Comparison of ENCODE assay signal across 8 cellular contexts in the genomic region with DNA sequence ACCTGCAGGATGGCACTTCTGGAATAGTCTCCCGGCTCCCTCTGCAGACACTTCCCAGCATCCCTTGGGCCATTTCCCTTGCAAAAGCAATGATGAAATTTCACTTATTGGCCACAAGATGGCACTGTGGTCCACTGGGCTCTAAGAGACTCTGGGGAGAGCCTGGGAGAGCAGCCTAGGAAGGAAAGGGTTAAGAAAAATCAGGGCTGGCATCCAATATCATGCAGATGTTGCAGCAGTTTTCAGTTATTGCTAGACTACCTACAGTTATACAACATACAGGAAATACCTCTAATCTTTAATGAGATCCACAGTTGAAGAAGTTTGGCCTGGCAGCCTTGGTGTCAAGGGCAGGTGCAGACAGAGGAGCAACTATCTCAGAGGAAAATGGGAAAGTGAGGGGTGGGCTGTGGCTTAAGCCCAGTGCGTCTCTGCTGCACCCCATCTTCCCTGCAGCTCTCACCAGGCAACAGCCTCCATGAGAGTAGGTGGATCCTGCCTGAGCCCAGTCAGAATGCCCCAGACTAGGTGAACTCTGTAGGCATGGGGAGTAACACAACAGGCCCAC.
DNase-seq lines count a peak whose midpoint lies in the region; ATAC-seq and TF ChIP-seq lines count a peak whose summit lies in the region.

No MANE protein-coding gene starts in this region.

- POLR2A ChIA-PET in WTC11 (lab: Charles Lee), result no interaction called here

- peaks cover 16% of the 10 kb centered on the region for H3K9me3 Mint-ChIP-seq in WTC11

- DNase-seq in CMK (ENCODE audit: low read depth), result peak; percentile 27
- DNase-seq in NCI-H187 (lab: John Stamatoyannopoulos, UW), result peak; percentile 36 to 39
- peak; percentile 28 for DNase-seq in WTC11 (ENCODE audit: low spot score)
- no peak for DNase-seq in Right ventricle myocardium superior
- peak; percentile 72 for DNase-seq in renal cortical epithelial cell (ENCODE audit: low read depth)
- no peak for DNase-seq in NCI-H774 (lab: John Stamatoyannopoulos, UW)

- ATAC-seq in GM18858 (IDR thresholded peaks at IDR 0.05; ENCODE audit: unreplicated experiment), result peak; percentile 90
- peak; percentile 92 for ATAC-seq in HG02973 (IDR thresholded peaks at IDR 0.05; ENCODE audit: unreplicated experiment)
- peak; percentile 92 for ATAC-seq in WTC11
- ATAC-seq in Right ventricle myocardium superior (ENCODE audit: poor library complexity), result peak; percentile 75

- no peak overlapping the region for H3K4me3 Mint-ChIP-seq in WTC11

- H3K4me1 Mint-ChIP-seq in WTC11, result peaks cover 34% of the 10 kb centered on the region

- peaks cover 13% of the 10 kb centered on the region for H3K36me3 Mint-ChIP-seq in WTC11

- H3K27me3 Mint-ChIP-seq in WTC11 (ENCODE audit: low read depth), result peaks cover 12% of the 10 kb centered on the region

- CTCF ChIA-PET in WTC11 (lab: Charles Lee), result interaction anchor here (1.2 to 3.3 kb wide), 10 partner anchors 18 to 425 kb away, joined by 3 to 29 read pairs (median 8); no protein-coding TSS in a partner anchor

- intact Hi-C loops in Right ventricle myocardium superior (cut with DNase I), result no loop called here

- peak; percentile 71 for TF ChIP-seq CTCF in WTC11 (IDR thresholded peaks at IDR 0.05)

- no peak overlapping the region for H3K27ac Mint-ChIP-seq in WTC11

TF ChIP-seq in WTC11, 78 proteins besides CTCF, POLR2A, EP300 and RAD21:
- TF ChIP-seq CREM (CRISPR knock-in tag; IDR thresholded peaks at IDR 0.05), result 0 out of 2 replicates have a peak, but pooled peaks have one; percentile 51
- TF ChIP-seq NFE2L1 (CRISPR knock-in tag; IDR thresholded peaks at IDR 0.05), result no peak
- TF ChIP-seq, protein P1, sequence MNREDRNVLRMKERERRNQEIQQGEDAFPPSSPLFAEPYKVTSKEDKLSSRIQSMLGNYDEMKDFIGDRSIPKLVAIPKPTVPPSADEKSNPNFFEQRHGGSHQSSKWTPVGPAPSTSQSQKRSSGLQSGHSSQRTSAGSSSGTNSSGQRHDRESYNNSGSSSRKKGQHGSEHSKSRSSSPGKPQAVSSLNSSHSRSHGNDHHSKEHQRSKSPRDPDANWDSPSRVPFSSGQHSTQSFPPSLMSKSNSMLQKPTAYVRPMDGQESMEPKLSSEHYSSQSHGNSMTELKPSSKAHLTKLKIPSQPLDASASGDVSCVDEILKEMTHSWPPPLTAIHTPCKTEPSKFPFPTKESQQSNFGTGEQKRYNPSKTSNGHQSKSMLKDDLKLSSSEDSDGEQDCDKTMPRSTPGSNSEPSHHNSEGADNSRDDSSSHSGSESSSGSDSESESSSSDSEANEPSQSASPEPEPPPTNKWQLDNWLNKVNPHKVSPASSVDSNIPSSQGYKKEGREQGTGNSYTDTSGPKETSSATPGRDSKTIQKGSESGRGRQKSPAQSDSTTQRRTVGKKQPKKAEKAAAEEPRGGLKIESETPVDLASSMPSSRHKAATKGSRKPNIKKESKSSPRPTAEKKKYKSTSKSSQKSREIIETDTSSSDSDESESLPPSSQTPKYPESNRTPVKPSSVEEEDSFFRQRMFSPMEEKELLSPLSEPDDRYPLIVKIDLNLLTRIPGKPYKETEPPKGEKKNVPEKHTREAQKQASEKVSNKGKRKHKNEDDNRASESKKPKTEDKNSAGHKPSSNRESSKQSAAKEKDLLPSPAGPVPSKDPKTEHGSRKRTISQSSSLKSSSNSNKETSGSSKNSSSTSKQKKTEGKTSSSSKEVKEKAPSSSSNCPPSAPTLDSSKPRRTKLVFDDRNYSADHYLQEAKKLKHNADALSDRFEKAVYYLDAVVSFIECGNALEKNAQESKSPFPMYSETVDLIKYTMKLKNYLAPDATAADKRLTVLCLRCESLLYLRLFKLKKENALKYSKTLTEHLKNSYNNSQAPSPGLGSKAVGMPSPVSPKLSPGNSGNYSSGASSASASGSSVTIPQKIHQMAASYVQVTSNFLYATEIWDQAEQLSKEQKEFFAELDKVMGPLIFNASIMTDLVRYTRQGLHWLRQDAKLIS (CRISPR knock-in tag; IDR thresholded peaks at IDR 0.05; ENCODE audit: borderline replicate concordance), result 0 out of 2 replicates have a peak, but pooled peaks have one; percentile 39
TF ChIP-seq in WTC11: peak in this region for 2.

Comparison
In these comparisons a context has a peak if more than half of its experiments do, and no peak if none do; other contexts are left out.
1. DNase-seq: peak in CMK (single experiment), NCI-H187 (2 of 2), WTC11 (single experiment) and renal cortical epithelial cell (single experiment); none in Right ventricle myocardium superior (single experiment) and NCI-H774 (single experiment).
2. Peak in every context shown above with its lines, with median percentiles within 50 percentile points of each other: ATAC-seq.